In genomic region chr10:62083868-62084267, GRCh38 we compare ENCODE assay signal across 8 cellular contexts.
DNase-seq lines count a peak whose midpoint lies in the region; ATAC-seq and TF ChIP-seq lines count a peak whose summit lies in the region.

No MANE protein-coding gene starts in this region.

- peak overlapping the region; percentile 82 for H3K27ac Mint-ChIP-seq in MCF 10A (ENCODE audit: low read depth, unreplicated experiment)

- CTCF ChIA-PET in MCF 10A (lab: Yijun Ruan, JAX): interaction anchor here (0.7 to 2.7 kb wide), 2 partner anchors 123 to 160 kb away, joined by 3 to 11 read pairs; no protein-coding TSS in a partner anchor

- no peaks in the 10 kb centered on the region for H3K36me3 ChIP-seq in mucosa of descending colon (ENCODE audit: low read depth)

- TF ChIP-seq CTCF in MCF 10A (IDR thresholded peaks at IDR 0.05; ENCODE audit: unreplicated experiment) (no peak), mucosa of descending colon (IDR thresholded peaks at IDR 0.05) (no peak), GM10266 (IDR thresholded peaks at IDR 0.05; ENCODE audit: control insufficient read depth, insufficient read depth, low read depth, missing control alignments) (no peak)

- BruUV-seq in MCF 10A (replicated peaks; lab: Mats Ljungman, UMichigan): no TSS peak

- peak; percentile 64 for DNase-seq in Daoy (ENCODE audit: low read depth)
- DNase-seq in NCI-H2196 treated with DMSO at 0.1 percent for 48 hours (lab: John Stamatoyannopoulos, UW; ENCODE audit: unreplicated experiment): peak; percentile 17
- DNase-seq in MCF 10A (ENCODE audit: unreplicated experiment): peak; percentile 80
- peak in 1 of 3 donors; percentile 36 for DNase-seq in mucosa of descending colon
- DNase-seq in GM10266 (ENCODE audit: extremely low spot score): no peak
- DNase-seq in H4 (ENCODE audit: low spot score): no peak
- DNase-seq in NOMO-1 (lab: John Stamatoyannopoulos, UW; ENCODE audit: unreplicated experiment in 2 of 2): no peak

- H3K4me1 ChIP-seq in mucosa of descending colon (ENCODE audit: low read depth): peaks cover 25% of the 10 kb centered on the region

- H3K36me3 Mint-ChIP-seq in MCF 10A (ENCODE audit: insufficient read depth, unreplicated experiment): peaks cover 73% of the 10 kb centered on the region

- ATAC-seq in mucosa of descending colon (peak; percentile 20), GM21717 (IDR thresholded peaks at IDR 0.05; ENCODE audit: unreplicated experiment) (no peak)

- POLR2A ChIA-PET in MCF 10A (lab: Yijun Ruan, JAX): interaction anchor here (0.6 to 2.4 kb wide), 10 partner anchors 7 to 159 kb away, joined by 3 to 13 read pairs (median 4); no protein-coding TSS in a partner anchor

- intact Hi-C loops in MCF 10A (cut with micrococcal nuclease): no loop called here
- intact Hi-C loops in mucosa of descending colon (cut with DNase I, micrococcal nuclease): no loop called here

- H3K4me3 Mint-ChIP-seq in MCF 10A (ENCODE audit: unreplicated experiment): no peak overlapping the region

- H3K4me1 Mint-ChIP-seq in MCF 10A (ENCODE audit: insufficient read depth, unreplicated experiment): peaks cover 15% of the 10 kb centered on the region

- no peak overlapping the region for H3K4me3 ChIP-seq in mucosa of descending colon

- H3K9me3 Mint-ChIP-seq in MCF 10A (ENCODE audit: unreplicated experiment): no peaks in the 10 kb centered on the region

- H3K9me3 ChIP-seq in mucosa of descending colon: no peaks in the 10 kb centered on the region

- no peaks in the 10 kb centered on the region for H3K27me3 Mint-ChIP-seq in MCF 10A (ENCODE audit: insufficient read depth, unreplicated experiment)

Comparison
In these comparisons a context has a peak if more than half of its experiments do, and no peak if none do; other contexts are left out.
1. DNase-seq: peak in Daoy (single experiment), NCI-H2196 treated with DMSO at 0.1 percent for 48 hours (single experiment) and MCF 10A (single experiment); none in GM10266 (single experiment), H4 (single experiment) and NOMO-1 (0 of 2).